22 cellular contexts compared by ENCODE assay signal in the genomic region with DNA sequence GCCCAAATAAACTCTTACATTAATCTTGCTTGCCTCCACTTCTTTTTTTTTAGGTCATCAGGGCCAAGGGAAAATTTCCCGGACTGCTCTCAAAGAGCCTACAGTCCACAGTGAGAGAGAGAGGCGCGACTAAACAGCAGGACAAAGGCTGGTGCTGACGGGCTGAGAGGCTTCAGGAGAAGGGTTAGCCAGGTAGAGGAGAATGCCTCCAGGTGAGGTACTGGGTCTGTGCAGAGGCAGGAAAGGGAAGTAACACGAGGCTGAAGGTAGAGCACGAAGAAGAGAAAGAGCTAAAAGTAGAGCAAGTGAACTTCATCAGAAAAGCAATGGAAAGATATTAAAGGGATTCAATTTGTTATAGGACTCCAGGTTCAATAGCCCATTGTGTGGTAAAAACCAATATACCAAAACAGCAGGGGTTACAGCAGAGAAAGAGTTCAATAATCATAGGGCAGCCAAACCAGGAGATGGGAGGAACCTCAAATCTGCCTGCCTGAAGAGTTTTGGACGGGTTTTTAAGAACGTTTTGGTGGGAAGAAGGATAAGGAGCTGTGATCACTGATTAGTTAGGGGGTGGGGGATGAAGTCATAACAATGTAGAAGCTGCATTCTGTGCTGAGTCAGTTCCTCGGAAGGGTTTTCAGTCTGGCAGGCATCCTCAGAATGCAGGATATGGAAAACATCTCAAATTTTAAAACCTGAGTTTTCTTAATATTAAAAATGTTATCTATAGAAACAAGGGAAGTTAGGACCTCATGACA.
A peak's percentile ranks its signal among the peaks of the same experiment; 100 is the strongest.
DNase-seq lines count a peak whose midpoint lies in the region; FAIRE-seq and TF ChIP-seq lines count a peak whose summit lies in the region.
"Had no signal": no experiment of that assay in that cellular context is flagged by ENCODE, and none has a peak within 500 bp of the region (broad histone marks: within the 10 kb centered on the region; RNA-seq: fewer than 3 reads in every experiment).

No MANE protein-coding gene starts in this region.

- H3K9ac ChIP-seq in HUES6 (ENCODE audit: low read length) (no peak overlapping the region), iPS-20b (ENCODE audit: low read depth, low read length) (peak overlapping the region; percentile 55; the same call in 1 of the 2 replicates)

- no TSS peak for BruUV-seq in Calu3 (replicated peaks; lab: Mats Ljungman, UMichigan)

- H3K9me3 Mint-ChIP-seq in Calu3 (ENCODE audit: low read depth, unreplicated experiment) = peaks cover 9% of the 10 kb centered on the region

- TF ChIP-seq CTCF in Calu3 (IDR thresholded peaks at IDR 0.05; ENCODE audit: unreplicated experiment) = no peak

- intact Hi-C loops in Calu3 (cut with micrococcal nuclease; ENCODE audit: unreplicated experiment) = no loop called here

- H3K36me3 Mint-ChIP-seq in Calu3 (ENCODE audit: insufficient read depth, unreplicated experiment) = no peaks in the 10 kb centered on the region

- H3K4me3 Mint-ChIP-seq in Calu3 (ENCODE audit: low read depth, unreplicated experiment) = no peak overlapping the region

- H3K27ac ChIP-seq in HUES6 (ENCODE audit: low read depth, low read length) (peak overlapping the region; percentile 76), iPS-20b (ENCODE audit: low read length) (peak overlapping the region; percentile 96), small intestine (ENCODE audit: low read depth in 1 of 2, low read length in 1 of 2) (no peak overlapping the region)
- H3K27ac ChIP-seq: sigmoid colon, upper lobe of right lung, WERI-Rb-1 had no signal

- H3K4me3 ChIP-seq in HUES6 (ENCODE audit: low read depth, low read length) = no peak overlapping the region
- no peak overlapping the region for H3K4me3 ChIP-seq in iPS-20b (ENCODE audit: low read length)
- no peak overlapping the region for H3K4me3 ChIP-seq in skeletal muscle cell (ENCODE audit: low read depth, low read length)
- no peak overlapping the region for H3K4me3 ChIP-seq in small intestine (ENCODE audit: low read depth in 1 of 2, low read length in 2 of 2)
- H3K4me3 ChIP-seq: sigmoid colon, upper lobe of right lung had no signal

- H3K4me1 Mint-ChIP-seq in Calu3 (ENCODE audit: low read depth, unreplicated experiment) = no peaks in the 10 kb centered on the region

- DNase-seq in astrocyte of the hippocampus (ENCODE audit: low read depth, low spot score) (peak; percentile 46), skeletal muscle cell (ENCODE audit: low read depth) (peak; percentile 14), small intestine (no peak), occipital lobe (lab: John Stamatoyannopoulos, UW) (no peak), Calu3 (no peak)
- DNase-seq in stimulated activated CD4-positive, alpha-beta T cell treated with anti-CD3 and anti-CD28 coated beads, Interleukin-1b, Interleukin-23, amount 100 ng/mL, for 48 hours = no peak
- DNase-seq: activated CD4-positive, alpha-beta T cell treated with anti-CD3 and anti-CD28 coated beads, Interleukin-2, amount 50 U/mL, for 48 hours; activated naive CD4-positive, alpha-beta T cell treated with Interleukin-2 at 50 U/mL for 16 hours; aorta; cortex of kidney; DND-41; NCI-H1417 treated with DMSO at 0.1 percent for 48 hours; NCI-H2171; NCI-H69; Right ventricle myocardium superior; sigmoid colon; T-helper 1 cell; upper lobe of right lung; WERI-Rb-1 had no signal

- CTCF ChIA-PET in Calu3 (lab: Charles Lee) = no interaction called here

- 74 to 85% (median 81%) methylated on average over 9 of the region's 9 CpGs for WGBS in small intestine, 3 donors

- no peaks in the 10 kb centered on the region for H3K27me3 ChIP-seq in HUES6 (ENCODE audit: control insufficient read depth, insufficient read depth, low read length)
- H3K27me3 ChIP-seq in iPS-20b (ENCODE audit: insufficient read depth, low read length) = no peaks in the 10 kb centered on the region
- no peaks in the 10 kb centered on the region for H3K27me3 ChIP-seq in small intestine (ENCODE audit: control insufficient read depth in 2 of 2, insufficient read depth in 2 of 2, low read length in 2 of 2)
- H3K27me3 ChIP-seq: sigmoid colon, upper lobe of right lung had no signal

- FAIRE-seq in small intestine (lab: Jason Lieb, UNC) = no peak
- FAIRE-seq: HTR-8/SVneo had no signal

- no peak overlapping the region for H3K27ac Mint-ChIP-seq in Calu3 (ENCODE audit: unreplicated experiment)

- no peaks in the 10 kb centered on the region for H3K36me3 ChIP-seq in HUES6 (ENCODE audit: control insufficient read depth, insufficient read depth, low read length)
- no peaks in the 10 kb centered on the region for H3K36me3 ChIP-seq in iPS-20b (ENCODE audit: insufficient read depth, low read depth, low read length)
- H3K36me3 ChIP-seq in small intestine (ENCODE audit: control insufficient read depth in 2 of 2, insufficient read depth in 2 of 2, low read length in 2 of 2) = no peaks in the 10 kb centered on the region
- H3K36me3 ChIP-seq: sigmoid colon, upper lobe of right lung, WERI-Rb-1 had no signal

- H3K4me1 ChIP-seq in HUES6 (ENCODE audit: control insufficient read depth, insufficient read depth, low read length) (peaks cover 46% of the 10 kb centered on the region), iPS-20b (ENCODE audit: insufficient read depth, low read length) (peaks cover 46% of the 10 kb centered on the region), small intestine (ENCODE audit: control insufficient read depth in 2 of 2, insufficient read depth in 1 of 2, low read depth in 1 of 2, low read length in 1 of 2) (no peaks in the 10 kb centered on the region)
- H3K4me1 ChIP-seq: sigmoid colon, upper lobe of right lung had no signal

- H3K27me3 Mint-ChIP-seq in Calu3 (ENCODE audit: unreplicated experiment) = no peaks in the 10 kb centered on the region

- H3K9me3 ChIP-seq in HUES6 (ENCODE audit: control insufficient read depth, insufficient read depth, low read depth, low read length) = peaks cover 13% of the 10 kb centered on the region; the same call in 1 of the 2 replicates
- no peaks in the 10 kb centered on the region for H3K9me3 ChIP-seq in iPS-20b (ENCODE audit: insufficient read depth, low read depth, low read length)
- no peaks in the 10 kb centered on the region for H3K9me3 ChIP-seq in small intestine (ENCODE audit: control insufficient read depth, low read depth)
- H3K9me3 ChIP-seq: sigmoid colon had no signal

Comparison
In these comparisons a context has a peak if more than half of its experiments do, and no peak if none do; other contexts are left out.
1. H3K27ac ChIP-seq: peak in HUES6 (single experiment) and iPS-20b (single experiment); none in small intestine (0 of 2).
2. DNase-seq: peak in astrocyte of the hippocampus (single experiment) and skeletal muscle cell (single experiment); none in small intestine (single experiment), occipital lobe (single experiment), stimulated activated CD4-positive, alpha-beta T cell treated with anti-CD3 and anti-CD28 coated beads, Interleukin-1b, Interleukin-23, amount 100 ng/mL, for 48 hours (single experiment) and Calu3 (single experiment).